ENCODE assay signal across 1 cellular context in the genomic region with DNA sequence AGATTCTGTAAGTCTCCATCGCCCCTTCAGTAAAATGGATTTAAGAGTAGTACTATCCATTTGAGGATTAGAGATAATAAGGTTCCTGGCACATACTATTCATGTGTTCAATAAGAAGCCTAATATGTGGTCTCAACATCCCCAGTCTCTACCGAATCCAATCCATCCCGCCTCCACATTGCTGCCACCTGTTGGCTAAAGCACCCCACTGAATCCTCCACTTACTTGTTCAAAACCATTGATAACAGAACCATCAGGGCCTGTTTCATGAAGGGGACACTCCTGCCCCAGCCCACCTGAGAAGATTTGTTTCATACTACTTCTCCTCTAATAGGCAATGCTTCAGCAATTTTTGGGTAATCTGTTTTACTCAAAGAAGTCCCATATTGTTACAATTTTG.
TF ChIP-seq lines count a peak whose summit lies in the region.

No MANE protein-coding gene starts in this region.

TF ChIP-seq in H1, 55 proteins besides CTCF, POLR2A, EP300 and RAD21:
- no peak for TF ChIP-seq CREB1 (IDR thresholded peaks at IDR 0.05)
- TF ChIP-seq HDAC2 (IDR thresholded peaks at IDR 0.05; ENCODE audit: borderline replicate concordance in 1 of 2, low read depth in 2 of 2, low read length in 2 of 2): no peak
- no peak for TF ChIP-seq RBBP5 (IDR thresholded peaks at IDR 0.05; ENCODE audit: borderline replicate concordance, low read depth, low read length)
